In genomic region chr17:66715745-66716156, GRCh38 we compare ENCODE assay signal across 8 cellular contexts.
A peak's percentile ranks its signal among the peaks of the same experiment; 100 is the strongest.
DNase-seq lines count a peak whose midpoint lies in the region; ATAC-seq and TF ChIP-seq lines count a peak whose summit lies in the region.

No MANE protein-coding gene starts in this region.

- H3K4me3 ChIP-seq in ascending aorta (no peak overlapping the region), gastrocnemius medialis (no peak overlapping the region)

- DNase-seq in ELR (ENCODE audit: low read depth) (peak; percentile 75), NCI-H510A treated with DMSO at 0.1 percent for 48 hours (lab: John Stamatoyannopoulos, UW) (peak; percentile 92), ascending aorta (ENCODE audit: low spot score in 2 of 2) (no peak), hepatic stellate cell (ENCODE audit: low spot score) (peak; percentile 60), gastrocnemius medialis (no peak)

- no peak for TF ChIP-seq POLR2A in gastrocnemius medialis (IDR thresholded peaks at IDR 0.05)

- ATAC-seq in HG03432 (IDR thresholded peaks at IDR 0.05; ENCODE audit: unreplicated experiment): peak; percentile 34
- peak; percentile 62 to 81 for ATAC-seq in gastrocnemius medialis
- no peak for ATAC-seq in GM21381 (IDR thresholded peaks at IDR 0.05; ENCODE audit: unreplicated experiment)
- ATAC-seq in GM19463 (IDR thresholded peaks at IDR 0.05; ENCODE audit: unreplicated experiment): no peak

- H3K9me3 ChIP-seq in ascending aorta: no peaks in the 10 kb centered on the region
- no peaks in the 10 kb centered on the region for H3K9me3 ChIP-seq in gastrocnemius medialis

- H3K4me1 ChIP-seq in ascending aorta (no peaks in the 10 kb centered on the region), gastrocnemius medialis (peaks cover 0 to 7% of the 10 kb centered on the region in 2 donors)

- H3K36me3 ChIP-seq in ascending aorta (no peaks in the 10 kb centered on the region), gastrocnemius medialis (no peaks in the 10 kb centered on the region)

- in situ Hi-C loops in gastrocnemius medialis (cut with MboI; ENCODE audit: low sequenced_read_pairs in 4 of 4): loop anchor here in 3 of 4 donors (5.0 to 25.0 kb wide), 4 partner anchors 192 to 572 kb away; no protein-coding TSS in a partner anchor

- H3K27ac ChIP-seq in ascending aorta (no peak overlapping the region), gastrocnemius medialis (no peak overlapping the region)

- H3K27me3 ChIP-seq in ascending aorta (no peaks in the 10 kb centered on the region), gastrocnemius medialis (no peaks in the 10 kb centered on the region)

- peak; percentile 52 to 67 (median 65) for TF ChIP-seq CTCF in ascending aorta (IDR thresholded peaks at IDR 0.05)
- peak; percentile 65 to 73 (median 71) for TF ChIP-seq CTCF in gastrocnemius medialis (IDR thresholded peaks at IDR 0.05 in 4 of 5, conservative IDR thresholded peaks at IDR 0.05 in 1 of 5)

- intact Hi-C loops in ascending aorta (cut with DNase I): loop anchor here (1.0 to 5.0 kb wide), 2 partner anchors 191 to 972 kb away; no protein-coding TSS in a partner anchor
- intact Hi-C loops in gastrocnemius medialis (cut with DNase I; ENCODE audit: low total_unique reads): loop anchor here (1.0 to 5.0 kb wide), 4 partner anchors 191 to 972 kb away; no protein-coding TSS in a partner anchor

Comparison
In these comparisons a context has a peak if more than half of its experiments do, and no peak if none do; other contexts are left out.
1. DNase-seq: peak in ELR (single experiment), NCI-H510A treated with DMSO at 0.1 percent for 48 hours (single experiment) and hepatic stellate cell (single experiment); none in ascending aorta (0 of 2) and gastrocnemius medialis (0 of 2).
2. ATAC-seq: peak in HG03432 (single experiment) and gastrocnemius medialis (2 of 2); none in GM21381 (single experiment) and GM19463 (single experiment).